In the genomic region with DNA sequence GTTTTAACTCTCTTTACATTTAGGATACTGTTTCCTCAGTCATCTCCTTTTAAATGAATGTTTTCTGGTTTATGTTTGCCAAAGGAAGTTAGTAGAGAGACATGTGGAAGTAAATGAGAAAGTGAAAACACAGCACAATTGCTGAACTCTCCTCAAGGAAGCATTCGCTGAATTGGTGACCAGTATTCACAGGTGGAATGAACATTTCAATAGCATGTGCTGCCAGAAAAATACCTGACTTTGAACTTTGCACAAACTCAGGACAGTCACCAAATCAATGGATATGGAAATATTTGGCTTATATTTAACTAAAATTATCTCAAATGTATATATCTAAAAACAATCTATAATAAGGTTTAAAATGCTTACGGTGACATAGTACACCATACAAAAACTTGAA, we compare ENCODE assay signal across 2 cellular contexts.
TF ChIP-seq lines count a peak whose summit lies in the region.

No MANE protein-coding gene starts in this region.

TF ChIP-seq in liver, 16 proteins besides CTCF, POLR2A, EP300 and RAD21:
- TF ChIP-seq HNF4G (IDR thresholded peaks at IDR 0.05) (no peak), GABPA (IDR thresholded peaks at IDR 0.05 in 1 of 2, conservative IDR thresholded peaks at IDR 0.05 in 1 of 2) (no peak), EGR1 (IDR thresholded peaks at IDR 0.05; ENCODE audit: low read depth in 2 of 2) (no peak), NR2F2 (IDR thresholded peaks at IDR 0.05) (no peak), HNF4A (conservative IDR thresholded peaks at IDR 0.05) (peak; percentile 71 to 84), SP1 (IDR thresholded peaks at IDR 0.05) (peak; percentile 55), RXRA (IDR thresholded peaks at IDR 0.05) (peak; percentile 27 to 56), YY1 (IDR thresholded peaks at IDR 0.05) (peak; percentile 72), TAF1 (conservative IDR thresholded peaks at IDR 0.05) (peak; percentile 24), JUND (IDR thresholded peaks at IDR 0.05) (peak in 1 of 2 donors; percentile 36), FOXA2 (IDR thresholded peaks at IDR 0.05) (no peak), FOXA1 (IDR thresholded peaks at IDR 0.05) (no peak)
- TF ChIP-seq, protein P1, sequence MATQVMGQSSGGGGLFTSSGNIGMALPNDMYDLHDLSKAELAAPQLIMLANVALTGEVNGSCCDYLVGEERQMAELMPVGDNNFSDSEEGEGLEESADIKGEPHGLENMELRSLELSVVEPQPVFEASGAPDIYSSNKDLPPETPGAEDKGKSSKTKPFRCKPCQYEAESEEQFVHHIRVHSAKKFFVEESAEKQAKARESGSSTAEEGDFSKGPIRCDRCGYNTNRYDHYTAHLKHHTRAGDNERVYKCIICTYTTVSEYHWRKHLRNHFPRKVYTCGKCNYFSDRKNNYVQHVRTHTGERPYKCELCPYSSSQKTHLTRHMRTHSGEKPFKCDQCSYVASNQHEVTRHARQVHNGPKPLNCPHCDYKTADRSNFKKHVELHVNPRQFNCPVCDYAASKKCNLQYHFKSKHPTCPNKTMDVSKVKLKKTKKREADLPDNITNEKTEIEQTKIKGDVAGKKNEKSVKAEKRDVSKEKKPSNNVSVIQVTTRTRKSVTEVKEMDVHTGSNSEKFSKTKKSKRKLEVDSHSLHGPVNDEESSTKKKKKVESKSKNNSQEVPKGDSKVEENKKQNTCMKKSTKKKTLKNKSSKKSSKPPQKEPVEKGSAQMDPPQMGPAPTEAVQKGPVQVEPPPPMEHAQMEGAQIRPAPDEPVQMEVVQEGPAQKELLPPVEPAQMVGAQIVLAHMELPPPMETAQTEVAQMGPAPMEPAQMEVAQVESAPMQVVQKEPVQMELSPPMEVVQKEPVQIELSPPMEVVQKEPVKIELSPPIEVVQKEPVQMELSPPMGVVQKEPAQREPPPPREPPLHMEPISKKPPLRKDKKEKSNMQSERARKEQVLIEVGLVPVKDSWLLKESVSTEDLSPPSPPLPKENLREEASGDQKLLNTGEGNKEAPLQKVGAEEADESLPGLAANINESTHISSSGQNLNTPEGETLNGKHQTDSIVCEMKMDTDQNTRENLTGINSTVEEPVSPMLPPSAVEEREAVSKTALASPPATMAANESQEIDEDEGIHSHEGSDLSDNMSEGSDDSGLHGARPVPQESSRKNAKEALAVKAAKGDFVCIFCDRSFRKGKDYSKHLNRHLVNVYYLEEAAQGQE (IDR thresholded peaks at IDR 0.05): peak; percentile 48
- TF ChIP-seq, protein P2, sequence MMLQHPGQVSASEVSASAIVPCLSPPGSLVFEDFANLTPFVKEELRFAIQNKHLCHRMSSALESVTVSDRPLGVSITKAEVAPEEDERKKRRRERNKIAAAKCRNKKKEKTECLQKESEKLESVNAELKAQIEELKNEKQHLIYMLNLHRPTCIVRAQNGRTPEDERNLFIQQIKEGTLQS (IDR thresholded peaks at IDR 0.05): no peak
- TF ChIP-seq, protein P3, sequence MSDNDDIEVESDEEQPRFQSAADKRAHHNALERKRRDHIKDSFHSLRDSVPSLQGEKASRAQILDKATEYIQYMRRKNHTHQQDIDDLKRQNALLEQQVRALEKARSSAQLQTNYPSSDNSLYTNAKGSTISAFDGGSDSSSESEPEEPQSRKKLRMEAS (IDR thresholded peaks at IDR 0.05): peak; percentile 58
- TF ChIP-seq, protein P4, sequence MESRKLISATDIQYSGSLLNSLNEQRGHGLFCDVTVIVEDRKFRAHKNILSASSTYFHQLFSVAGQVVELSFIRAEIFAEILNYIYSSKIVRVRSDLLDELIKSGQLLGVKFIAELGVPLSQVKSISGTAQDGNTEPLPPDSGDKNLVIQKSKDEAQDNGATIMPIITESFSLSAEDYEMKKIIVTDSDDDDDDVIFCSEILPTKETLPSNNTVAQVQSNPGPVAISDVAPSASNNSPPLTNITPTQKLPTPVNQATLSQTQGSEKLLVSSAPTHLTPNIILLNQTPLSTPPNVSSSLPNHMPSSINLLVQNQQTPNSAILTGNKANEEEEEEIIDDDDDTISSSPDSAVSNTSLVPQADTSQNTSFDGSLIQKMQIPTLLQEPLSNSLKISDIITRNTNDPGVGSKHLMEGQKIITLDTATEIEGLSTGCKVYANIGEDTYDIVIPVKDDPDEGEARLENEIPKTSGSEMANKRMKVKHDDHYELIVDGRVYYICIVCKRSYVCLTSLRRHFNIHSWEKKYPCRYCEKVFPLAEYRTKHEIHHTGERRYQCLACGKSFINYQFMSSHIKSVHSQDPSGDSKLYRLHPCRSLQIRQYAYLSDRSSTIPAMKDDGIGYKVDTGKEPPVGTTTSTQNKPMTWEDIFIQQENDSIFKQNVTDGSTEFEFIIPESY (IDR thresholded peaks at IDR 0.05): peak; percentile 37

TF ChIP-seq in HepG2, 621 proteins besides CTCF, POLR2A, EP300 and RAD21:
- TF ChIP-seq ZNF383 (CRISPR knock-in tag; IDR thresholded peaks at IDR 0.05; ENCODE audit: borderline replicate concordance): no peak
- TF ChIP-seq TAF1 (CRISPR knock-in tag; IDR thresholded peaks at IDR 0.05): no peak
- no peak for TF ChIP-seq ZNF33B (CRISPR knock-in tag; IDR thresholded peaks at IDR 0.05)
- TF ChIP-seq REL (CRISPR knock-in tag; conservative IDR thresholded peaks at IDR 0.05): no peak
- TF ChIP-seq, protein P5, sequence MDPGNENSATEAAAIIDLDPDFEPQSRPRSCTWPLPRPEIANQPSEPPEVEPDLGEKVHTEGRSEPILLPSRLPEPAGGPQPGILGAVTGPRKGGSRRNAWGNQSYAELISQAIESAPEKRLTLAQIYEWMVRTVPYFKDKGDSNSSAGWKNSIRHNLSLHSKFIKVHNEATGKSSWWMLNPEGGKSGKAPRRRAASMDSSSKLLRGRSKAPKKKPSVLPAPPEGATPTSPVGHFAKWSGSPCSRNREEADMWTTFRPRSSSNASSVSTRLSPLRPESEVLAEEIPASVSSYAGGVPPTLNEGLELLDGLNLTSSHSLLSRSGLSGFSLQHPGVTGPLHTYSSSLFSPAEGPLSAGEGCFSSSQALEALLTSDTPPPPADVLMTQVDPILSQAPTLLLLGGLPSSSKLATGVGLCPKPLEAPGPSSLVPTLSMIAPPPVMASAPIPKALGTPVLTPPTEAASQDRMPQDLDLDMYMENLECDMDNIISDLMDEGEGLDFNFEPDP (CRISPR knock-in tag; conservative IDR thresholded peaks at IDR 0.05): no peak
- TF ChIP-seq, protein P6, sequence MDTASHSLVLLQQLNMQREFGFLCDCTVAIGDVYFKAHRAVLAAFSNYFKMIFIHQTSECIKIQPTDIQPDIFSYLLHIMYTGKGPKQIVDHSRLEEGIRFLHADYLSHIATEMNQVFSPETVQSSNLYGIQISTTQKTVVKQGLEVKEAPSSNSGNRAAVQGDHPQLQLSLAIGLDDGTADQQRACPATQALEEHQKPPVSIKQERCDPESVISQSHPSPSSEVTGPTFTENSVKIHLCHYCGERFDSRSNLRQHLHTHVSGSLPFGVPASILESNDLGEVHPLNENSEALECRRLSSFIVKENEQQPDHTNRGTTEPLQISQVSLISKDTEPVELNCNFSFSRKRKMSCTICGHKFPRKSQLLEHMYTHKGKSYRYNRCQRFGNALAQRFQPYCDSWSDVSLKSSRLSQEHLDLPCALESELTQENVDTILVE (CRISPR knock-in tag; IDR thresholded peaks at IDR 0.05): no peak
